8 cellular contexts compared by ENCODE assay signal in the genomic region with DNA sequence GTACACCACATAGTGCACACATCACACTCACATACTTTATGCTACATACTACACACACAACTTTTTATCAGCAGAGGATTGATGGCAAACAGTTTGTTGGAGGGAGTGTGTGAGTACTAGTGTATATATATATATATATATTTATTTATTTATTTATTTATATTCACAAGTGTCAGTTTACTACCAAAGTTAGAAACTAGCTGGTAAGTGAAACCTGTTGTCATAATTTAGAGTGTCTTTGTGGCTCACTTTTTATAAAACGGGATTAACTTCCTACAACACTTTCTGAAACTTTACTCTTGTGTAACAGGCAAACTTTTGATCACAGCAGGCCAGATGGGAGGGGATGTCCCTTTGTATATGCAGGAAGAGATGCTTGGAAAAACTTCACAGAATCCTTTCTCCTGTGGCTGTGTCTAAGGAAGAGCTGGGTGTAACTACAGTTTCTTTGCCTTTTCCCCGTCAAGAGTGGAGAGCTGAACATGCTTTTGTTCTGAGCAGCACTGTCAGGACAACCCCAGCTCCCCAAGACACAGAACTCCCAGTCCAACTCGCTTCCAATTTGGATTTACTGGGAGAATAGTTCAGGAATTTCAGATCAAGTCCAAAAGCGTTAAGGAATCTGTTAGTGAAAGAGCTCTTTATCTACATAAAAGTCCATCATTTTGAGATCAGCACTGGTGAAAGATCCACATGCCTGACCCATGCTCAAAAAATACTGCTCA. TPM values are rescaled to one million over a fixed set of nuclear protein-coding genes. Genes with fewer than 3 reads are reported as not detected.
A peak's percentile ranks its signal among the peaks of the same experiment; 100 is the strongest.
DNase-seq lines count a peak whose midpoint lies in the region; ATAC-seq and TF ChIP-seq lines count a peak whose summit lies in the region.

No MANE protein-coding gene starts in this region.

- peak overlapping the region; percentile 89 for H3K9ac ChIP-seq in HCT116 (ENCODE audit: low read length)

- no peak for TF ChIP-seq RAD21 in HCT116 (IDR thresholded peaks at IDR 0.05; ENCODE audit: low read depth)

- POLR2A ChIA-PET in AG04449 (lab: Yijun Ruan, JAX): interaction anchor here (0.6 kb wide), 1 partner anchor 8 kb away, joined by 3 read pairs; no protein-coding TSS in a partner anchor
- POLR2A ChIA-PET in HCT116 (lab: Charles Lee): interaction anchor here (0.7 to 1.6 kb wide), 3 partner anchors 11 to 83 kb away, joined by 3 read pairs; no protein-coding TSS in a partner anchor

- BruUV-seq in HCT116 (replicated peaks; lab: Mats Ljungman, UMichigan): TSS peak; percentile 6

- TF ChIP-seq CTCF in AG04449 (IDR thresholded peaks at IDR 0.05; ENCODE audit: insufficient read depth, low read length, missing control alignments): no peak
- no peak for TF ChIP-seq CTCF in HCT116 (IDR thresholded peaks at IDR 0.05 in 2 of 3, conservative IDR thresholded peaks at IDR 0.05 in 1 of 3; ENCODE audit: borderline replicate concordance in 1 of 3, insufficient read depth in 1 of 3, low read depth in 2 of 3, low read length in 2 of 3)
- no peak for TF ChIP-seq CTCF in astrocyte of the cerebellum (IDR thresholded peaks at IDR 0.05; ENCODE audit: low read depth, low read length, missing control alignments)
- no peak for TF ChIP-seq CTCF in uterus (IDR thresholded peaks at IDR 0.05)

- H2AFZ ChIP-seq in HCT116 (ENCODE audit: low read depth, low read length, poor library complexity, severe bottlenecking): no peak overlapping the region

- H3K79me2 ChIP-seq in HCT116 (ENCODE audit: insufficient read depth, low read length): peaks cover 23% of the 10 kb centered on the region

- peak overlapping the region; percentile 92 for H3K4me2 ChIP-seq in HCT116 (ENCODE audit: low read length)

- peaks cover 0 to 10% of the 10 kb centered on the region in 2 experiments; a peak in 1 of 4 replicates for H3K36me3 ChIP-seq in HCT116 (ENCODE audit: control insufficient read depth in 1 of 2, insufficient read depth in 2 of 2, low read length in 2 of 2)
- H3K36me3 ChIP-seq in uterus: no peaks in the 10 kb centered on the region

- intact Hi-C loops in HCT116 (cut with micrococcal nuclease) (loop anchor here (1.0 to 5.0 kb wide), 5 partner anchors 12 to 157 kb away; partner anchors contain the start of gene PRKACB), uterus (cut with DNase I; ENCODE audit: low total_unique reads) (no loop called here)

- H3K27me3 ChIP-seq in HCT116 (ENCODE audit: insufficient read depth, low read length): no peaks in the 10 kb centered on the region
- H3K27me3 ChIP-seq in uterus: no peaks in the 10 kb centered on the region

- RAD21 ChIA-PET in HCT116 (lab: Charles Lee; ENCODE audit: low non-redundant PET in 1 of 2, low total read pairs in 2 of 2, uncharacterized antibody in 2 of 2, unreplicated experiment in 2 of 2): no interaction called here

- H3K9me3 ChIP-seq in HCT116 (ENCODE audit: control insufficient read depth in 1 of 2, insufficient read depth in 1 of 2, low read depth in 1 of 2, low read length in 2 of 2) (peaks cover 0 to 12% of the 10 kb centered on the region in 2 experiments; a peak in 1 of 4 replicates), uterus (no peaks in the 10 kb centered on the region)

- peaks cover 43 to 69% of the 10 kb centered on the region in 2 experiments for H3K4me1 ChIP-seq in HCT116 (ENCODE audit: control insufficient read depth in 1 of 2, insufficient read depth in 2 of 2, low read length in 2 of 2)
- H3K4me1 ChIP-seq in uterus: no peaks in the 10 kb centered on the region

- in situ Hi-C loops in astrocyte of the cerebellum (cut with HindIII; ENCODE audit: low sequenced_read_pairs): no loop called here

- ATAC-seq in HCT116: no peak
- no peak for ATAC-seq in HG02678 (IDR thresholded peaks at IDR 0.05; ENCODE audit: unreplicated experiment)

- TF ChIP-seq POLR2A in HCT116 (IDR thresholded peaks at IDR 0.05; ENCODE audit: borderline replicate concordance, extremely low read depth, insufficient read depth, insufficient read length) (no peak), uterus (IDR thresholded peaks at IDR 0.05) (no peak)

- no peaks in the 10 kb centered on the region for H4K20me1 ChIP-seq in HCT116 (ENCODE audit: insufficient read depth)

- H3K4me3 ChIP-seq in AG04449 (ENCODE audit: low read depth, low read length): peak overlapping the region; percentile 82
- peak overlapping the region; percentile 70 to 74 for H3K4me3 ChIP-seq in HCT116 (replicated peaks in 1 of 2; ENCODE audit: low read depth in 1 of 2, low read length in 2 of 2)
- H3K4me3 ChIP-seq in astrocyte of the cerebellum (ENCODE audit: low read depth, low read length): peak overlapping the region; percentile 88
- no peak overlapping the region for H3K4me3 ChIP-seq in uterus

- H3K27ac ChIP-seq in HCT116 (ENCODE audit: low read depth, low read length) (peak overlapping the region; percentile 93), uterus (peak overlapping the region; percentile 82 to 90)

- DNase-seq in AG04449 (ENCODE audit: low read depth, low spot score): no peak
- DNase-seq in HCT116 (ENCODE audit: low read depth, low spot score): no peak
- DNase-seq in astrocyte of the cerebellum (ENCODE audit: low read depth): no peak
- peak; percentile 41 for DNase-seq in lung microvascular endothelial cell (ENCODE audit: low read depth in 2 of 2)
- DNase-seq in uterus: no peak
- DNase-seq in NCI-H2029 treated with DMSO at 0.1 percent for 48 hours (lab: John Stamatoyannopoulos, UW): no peak
- DNase-seq in effector CD4-positive, alpha-beta T cell: no peak

- H3K9me2 ChIP-seq in HCT116 (ENCODE audit: insufficient read depth): no peaks in the 10 kb centered on the region

- CTCF ChIA-PET in AG04449 (lab: Yijun Ruan, JAX): interaction anchor here (1.2 to 1.5 kb wide), 3 partner anchors 10 to 473 kb away, joined by 3 to 4 read pairs (median 3); no protein-coding TSS in a partner anchor
- CTCF ChIA-PET in HCT116 (lab: Charles Lee): no interaction called here

TF ChIP-seq in HCT116, 20 proteins besides CTCF, POLR2A, EP300 and RAD21 (continues in another document):
- TF ChIP-seq, protein P1, sequence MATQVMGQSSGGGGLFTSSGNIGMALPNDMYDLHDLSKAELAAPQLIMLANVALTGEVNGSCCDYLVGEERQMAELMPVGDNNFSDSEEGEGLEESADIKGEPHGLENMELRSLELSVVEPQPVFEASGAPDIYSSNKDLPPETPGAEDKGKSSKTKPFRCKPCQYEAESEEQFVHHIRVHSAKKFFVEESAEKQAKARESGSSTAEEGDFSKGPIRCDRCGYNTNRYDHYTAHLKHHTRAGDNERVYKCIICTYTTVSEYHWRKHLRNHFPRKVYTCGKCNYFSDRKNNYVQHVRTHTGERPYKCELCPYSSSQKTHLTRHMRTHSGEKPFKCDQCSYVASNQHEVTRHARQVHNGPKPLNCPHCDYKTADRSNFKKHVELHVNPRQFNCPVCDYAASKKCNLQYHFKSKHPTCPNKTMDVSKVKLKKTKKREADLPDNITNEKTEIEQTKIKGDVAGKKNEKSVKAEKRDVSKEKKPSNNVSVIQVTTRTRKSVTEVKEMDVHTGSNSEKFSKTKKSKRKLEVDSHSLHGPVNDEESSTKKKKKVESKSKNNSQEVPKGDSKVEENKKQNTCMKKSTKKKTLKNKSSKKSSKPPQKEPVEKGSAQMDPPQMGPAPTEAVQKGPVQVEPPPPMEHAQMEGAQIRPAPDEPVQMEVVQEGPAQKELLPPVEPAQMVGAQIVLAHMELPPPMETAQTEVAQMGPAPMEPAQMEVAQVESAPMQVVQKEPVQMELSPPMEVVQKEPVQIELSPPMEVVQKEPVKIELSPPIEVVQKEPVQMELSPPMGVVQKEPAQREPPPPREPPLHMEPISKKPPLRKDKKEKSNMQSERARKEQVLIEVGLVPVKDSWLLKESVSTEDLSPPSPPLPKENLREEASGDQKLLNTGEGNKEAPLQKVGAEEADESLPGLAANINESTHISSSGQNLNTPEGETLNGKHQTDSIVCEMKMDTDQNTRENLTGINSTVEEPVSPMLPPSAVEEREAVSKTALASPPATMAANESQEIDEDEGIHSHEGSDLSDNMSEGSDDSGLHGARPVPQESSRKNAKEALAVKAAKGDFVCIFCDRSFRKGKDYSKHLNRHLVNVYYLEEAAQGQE (IDR thresholded peaks at IDR 0.05; ENCODE audit: low read depth): no peak
- TF ChIP-seq ZNF274 (IDR thresholded peaks at IDR 0.05; ENCODE audit: low read depth, low read length) (no peak), ZBTB33 (IDR thresholded peaks at IDR 0.05; ENCODE audit: extremely low read depth, insufficient replicate concordance, low read length) (no peak), CEBPB (IDR thresholded peaks at IDR 0.05; ENCODE audit: low read depth) (peak; percentile 29; the same call in 1 of the 2 replicates), EZH2phosphoT487 (IDR thresholded peaks at IDR 0.05; ENCODE audit: borderline replicate concordance) (no peak), ZFX (IDR thresholded peaks at IDR 0.05) (no peak), EGR1 (IDR thresholded peaks at IDR 0.05; ENCODE audit: low read depth) (no peak), POLR2AphosphoS5 (IDR thresholded peaks at IDR 0.05; ENCODE audit: low read depth, low read length) (no peak), FOSL1 (IDR thresholded peaks at IDR 0.05; ENCODE audit: low read depth) (no peak), ELF1 (IDR thresholded peaks at IDR 0.05; ENCODE audit: borderline replicate concordance, low read depth) (no peak), SRF (IDR thresholded peaks at IDR 0.05; ENCODE audit: low read depth) (no peak), JUND (IDR thresholded peaks at IDR 0.05) (no peak)
- TF ChIP-seq, protein P2, sequence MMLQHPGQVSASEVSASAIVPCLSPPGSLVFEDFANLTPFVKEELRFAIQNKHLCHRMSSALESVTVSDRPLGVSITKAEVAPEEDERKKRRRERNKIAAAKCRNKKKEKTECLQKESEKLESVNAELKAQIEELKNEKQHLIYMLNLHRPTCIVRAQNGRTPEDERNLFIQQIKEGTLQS (IDR thresholded peaks at IDR 0.05): no peak

RNA-seq across cellular contexts. Expression of gene SAMD13, which starts 1.8 kb away (rescaled TPM):
- 14.9 TPM for total RNA-seq in HCT116 (2021; ENCODE audit: unreplicated experiment)
- 4.8 and 7.6 TPM in 2 replicates for polyA plus RNA-seq in HCT116 (2012)
- total RNA-seq in lung microvascular endothelial cell: 0.20 and 1.7 TPM in 2 replicates
- 1 to 10 TPM in 2 of 4 donors, under 1 TPM in 1, not detected in 1; 0.77 to 5.7 (median 1.8) TPM for total RNA-seq in uterus

Comparison
In these comparisons a context has a peak if more than half of its experiments do, and no peak if none do; other contexts are left out.
1. DNase-seq: peak in lung microvascular endothelial cell (2 of 2); none in AG04449 (single experiment), HCT116 (single experiment), astrocyte of the cerebellum (single experiment), uterus (0 of 2), NCI-H2029 treated with DMSO at 0.1 percent for 48 hours (single experiment) and effector CD4-positive, alpha-beta T cell (single experiment).
2. H3K4me3 ChIP-seq: peak in AG04449 (single experiment), HCT116 (2 of 2) and astrocyte of the cerebellum (single experiment); none in uterus (0 of 2).